ENCODE assay signal across 39 cellular contexts in genomic region chrX:48357681-48358080, GRCh38. TPM values are rescaled to one million over a fixed set of nuclear protein-coding genes. Genes with fewer than 3 reads are reported as not detected.
"Had no signal": no experiment of that assay in that cellular context is flagged by ENCODE, and none has a peak within 500 bp of the region (broad histone marks: within the 10 kb centered on the region; RNA-seq: fewer than 3 reads in every experiment).

No MANE protein-coding gene starts in this region.

- H3K27me3 ChIP-seq: MG63 had no signal

- DNase-seq: Karpas-422, Kasumi-1, KBM-7, KG1, MG63, MV-4-11, NCI-H1048, NCI-H1092, NCI-H1092 treated with DMSO at 0.1 percent for 48 hours, NCI-H1105, NCI-H1105 treated with DMSO at 0.1 percent for 48 hours, NCI-H1417, NCI-H1417 treated with DMSO at 0.1 percent for 48 hours, NCI-H1436, NCI-H1436 treated with DMSO at 0.1 percent for 48 hours, NCI-H146, NCI-H1694, NCI-H1694 treated with DMSO at 0.1 percent for 48 hours, NCI-H187, NCI-H187 treated with DMSO at 0.1 percent for 48 hours, NCI-H1930, NCI-H2029, NCI-H2029 treated with DMSO at 0.1 percent for 48 hours, NCI-H2081, NCI-H2081 treated with DMSO at 0.1 percent for 48 hours, NCI-H2107, NCI-H2171, NCI-H2171 treated with DMSO at 0.1 percent for 48 hours, NCI-H2227 treated with DMSO at 0.1 percent for 48 hours, NCI-H226, NCI-H345, NCI-H446, NCI-H446 treated with DMSO at 0.1 percent for 48 hours, NCI-H510A, NCI-H510A treated with DMSO at 0.1 percent for 48 hours had no signal

- H3K4me3 ChIP-seq: MG63 had no signal

- H3K9me3 ChIP-seq: MG63 had no signal

- H3K36me3 ChIP-seq: MG63 had no signal

RNA-seq across cellular contexts. Expression of gene SSX3, which starts 1.2 kb away (rescaled TPM):
- total RNA-seq: LHCN-M2, M059J, MCF 10A, NCI-H460 had no signal

RNA-seq across cellular contexts. Expression of gene SSX4, which starts 25.7 kb away (rescaled TPM):
- total RNA-seq: LHCN-M2, M059J, MCF 10A, NCI-H460 had no signal

RNA-seq across cellular contexts. Expression of gene SSX4B, which starts 54.1 kb away (rescaled TPM):
- total RNA-seq: LHCN-M2, M059J, MCF 10A, NCI-H460 had no signal
